Comparison of ENCODE assay signal across 1 cellular context in the genomic region with DNA sequence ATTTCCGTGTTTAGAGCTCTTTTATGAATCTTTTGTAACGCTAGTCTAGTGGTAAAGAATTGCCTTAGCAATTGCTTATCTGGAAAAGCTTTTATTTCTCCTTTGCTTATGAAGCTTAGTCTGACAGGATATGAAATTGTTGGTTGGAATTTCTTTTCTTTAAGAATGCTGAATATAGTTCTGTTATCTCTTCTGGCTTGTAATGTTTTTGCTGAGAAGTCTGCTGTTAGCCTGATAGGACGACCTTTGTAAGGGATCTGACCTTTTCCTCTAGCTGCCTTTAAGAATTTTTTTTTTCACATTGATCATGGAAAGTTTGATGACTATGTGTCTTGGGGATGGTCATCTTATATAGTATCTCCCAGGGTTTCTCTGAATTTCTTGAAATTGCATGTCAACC.
TF ChIP-seq lines count a peak whose summit lies in the region.

No MANE protein-coding gene starts in this region.

TF ChIP-seq in SK-N-SH treated with all-trans-retinoic acid at 6 μM for 48 hours, 23 proteins besides CTCF, POLR2A, EP300 and RAD21:
- no peak for TF ChIP-seq ZFP30 (CRISPR knock-in tag; IDR thresholded peaks at IDR 0.05)
- TF ChIP-seq GLIS3 (CRISPR knock-in tag; IDR thresholded peaks at IDR 0.05), result no peak
- TF ChIP-seq PPARA (CRISPR knock-in tag; IDR thresholded peaks at IDR 0.05; ENCODE audit: borderline replicate concordance), result no peak
- no peak for TF ChIP-seq TCF4 (CRISPR knock-in tag; IDR thresholded peaks at IDR 0.05; ENCODE audit: borderline replicate concordance)
- TF ChIP-seq, protein P1, sequence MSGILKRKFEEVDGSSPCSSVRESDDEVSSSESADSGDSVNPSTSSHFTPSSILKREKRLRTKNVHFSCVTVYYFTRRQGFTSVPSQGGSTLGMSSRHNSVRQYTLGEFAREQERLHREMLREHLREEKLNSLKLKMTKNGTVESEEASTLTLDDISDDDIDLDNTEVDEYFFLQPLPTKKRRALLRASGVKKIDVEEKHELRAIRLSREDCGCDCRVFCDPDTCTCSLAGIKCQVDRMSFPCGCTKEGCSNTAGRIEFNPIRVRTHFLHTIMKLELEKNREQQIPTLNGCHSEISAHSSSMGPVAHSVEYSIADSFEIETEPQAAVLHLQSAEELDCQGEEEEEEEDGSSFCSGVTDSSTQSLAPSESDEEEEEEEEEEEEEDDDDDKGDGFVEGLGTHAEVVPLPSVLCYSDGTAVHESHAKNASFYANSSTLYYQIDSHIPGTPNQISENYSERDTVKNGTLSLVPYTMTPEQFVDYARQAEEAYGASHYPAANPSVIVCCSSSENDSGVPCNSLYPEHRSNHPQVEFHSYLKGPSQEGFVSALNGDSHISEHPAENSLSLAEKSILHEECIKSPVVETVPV (CRISPR knock-in tag; IDR thresholded peaks at IDR 0.05), result no peak
- no peak for TF ChIP-seq SNAI2 (CRISPR knock-in tag; IDR thresholded peaks at IDR 0.05)
- no peak for TF ChIP-seq BACH2 (CRISPR knock-in tag; IDR thresholded peaks at IDR 0.05; ENCODE audit: borderline replicate concordance)
- TF ChIP-seq, protein P2, sequence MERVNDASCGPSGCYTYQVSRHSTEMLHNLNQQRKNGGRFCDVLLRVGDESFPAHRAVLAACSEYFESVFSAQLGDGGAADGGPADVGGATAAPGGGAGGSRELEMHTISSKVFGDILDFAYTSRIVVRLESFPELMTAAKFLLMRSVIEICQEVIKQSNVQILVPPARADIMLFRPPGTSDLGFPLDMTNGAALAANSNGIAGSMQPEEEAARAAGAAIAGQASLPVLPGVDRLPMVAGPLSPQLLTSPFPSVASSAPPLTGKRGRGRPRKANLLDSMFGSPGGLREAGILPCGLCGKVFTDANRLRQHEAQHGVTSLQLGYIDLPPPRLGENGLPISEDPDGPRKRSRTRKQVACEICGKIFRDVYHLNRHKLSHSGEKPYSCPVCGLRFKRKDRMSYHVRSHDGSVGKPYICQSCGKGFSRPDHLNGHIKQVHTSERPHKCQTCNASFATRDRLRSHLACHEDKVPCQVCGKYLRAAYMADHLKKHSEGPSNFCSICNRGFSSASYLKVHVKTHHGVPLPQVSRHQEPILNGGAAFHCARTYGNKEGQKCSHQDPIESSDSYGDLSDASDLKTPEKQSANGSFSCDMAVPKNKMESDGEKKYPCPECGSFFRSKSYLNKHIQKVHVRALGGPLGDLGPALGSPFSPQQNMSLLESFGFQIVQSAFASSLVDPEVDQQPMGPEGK (CRISPR knock-in tag; IDR thresholded peaks at IDR 0.05; ENCODE audit: borderline replicate concordance), result no peak
